20 cellular contexts compared by ENCODE assay signal in genomic region chr11:63543711-63544110, GRCh38. TPM values are rescaled to one million over a fixed set of nuclear protein-coding genes. Genes with fewer than 3 reads are reported as not detected.
"Had no signal": no experiment of that assay in that cellular context is flagged by ENCODE, and none has a peak within 500 bp of the region (broad histone marks: within the 10 kb centered on the region; RNA-seq: fewer than 3 reads in every experiment).

No MANE protein-coding gene starts in this region.

- H3K36me3 ChIP-seq: colonic mucosa, gastrocnemius medialis, neural progenitor cell, pancreas, thoracic aorta had no signal

- H3K9me3 Mint-ChIP-seq: neural progenitor cell; T-helper 2 cell treated with Interferon-gamma antibody and Interleukin-4, amounts not matched to agents 5 μg/mL and 100 μg/mL, for 36 hours had no signal

- H3K4me3 ChIP-seq: colonic mucosa, gastrocnemius medialis, heart right ventricle, left lung, neural progenitor cell, pancreas, stomach, thoracic aorta had no signal

- H3K36me3 Mint-ChIP-seq: neural progenitor cell had no signal

- H3K4me1 ChIP-seq: colonic mucosa, neural progenitor cell, pancreas had no signal

- DNase-seq: activated CD4-positive, alpha-beta T cell treated with anti-CD3 and anti-CD28 coated beads, Interleukin-2, amount 50 U/mL, for 48 hours; activated CD4-positive, CD25-positive, alpha-beta regulatory T cell treated with anti-CD3 and anti-CD28 coated beads, Interleukin-2, amount 50 U/mL, for 72 hours; activated CD8-positive, alpha-beta memory T cell treated with anti-CD3 and anti-CD28 coated beads, Interleukin-2, amount 10 ng/mL, durations not matched to agents 7 days and 5 days; colonic mucosa; gastrocnemius medialis; heart right ventricle; islet precursor cell; left lung; mesenchymal stem cell; stimulated activated CD4-positive, alpha-beta T cell treated with anti-CD3 and anti-CD28 coated beads, Interleukin-4, amount 100 ng/mL, for 1 hour; stimulated activated CD8-positive, alpha-beta memory T cell treated with anti-CD3 and anti-CD28 coated beads, Interleukin-4, amount 100 ng/mL, for 48 hours; stomach had no signal

- H2AFZ ChIP-seq: neural progenitor cell had no signal

- H3K27ac ChIP-seq: colonic mucosa, gastrocnemius medialis, heart right ventricle, left lung, neural progenitor cell, pancreas, stomach, thoracic aorta had no signal

- ATAC-seq: activated CD8-positive, alpha-beta memory T cell treated with anti-CD3 and anti-CD28 coated beads, Interleukin-2, amount 10 ng/mL, durations not matched to agents 7 days and 5 days; gastrocnemius medialis; heart right ventricle; left lung; pancreas had no signal

- H3K4me2 ChIP-seq: neural progenitor cell had no signal

- H3K27ac Mint-ChIP-seq: activated CD8-positive, alpha-beta memory T cell treated with anti-CD3 and anti-CD28 coated beads, Interleukin-2, amount 10 ng/mL, durations not matched to agents 7 days and 5 days; neural progenitor cell; T-helper 2 cell treated with Interferon-gamma antibody and Interleukin-4, amounts not matched to agents 5 μg/mL and 100 μg/mL, for 36 hours had no signal

- H3K4me1 Mint-ChIP-seq: neural progenitor cell had no signal

- FAIRE-seq: endothelial cell of umbilical vein, pancreas had no signal

- H3K27me3 ChIP-seq: colonic mucosa, gastrocnemius medialis, heart right ventricle, left lung, neural progenitor cell, pancreas, stomach had no signal

- H3K9ac ChIP-seq: neural progenitor cell had no signal

- H3K27me3 Mint-ChIP-seq: activated CD8-positive, alpha-beta memory T cell treated with anti-CD3 and anti-CD28 coated beads, Interleukin-2, amount 10 ng/mL, durations not matched to agents 7 days and 5 days had no signal

- H3K9me3 ChIP-seq: colonic mucosa, gastrocnemius medialis, heart right ventricle, left lung, pancreas, stomach, thoracic aorta had no signal

- H3K4me3 Mint-ChIP-seq: activated CD8-positive, alpha-beta memory T cell treated with anti-CD3 and anti-CD28 coated beads, Interleukin-2, amount 10 ng/mL, durations not matched to agents 7 days and 5 days; neural progenitor cell; T-helper 2 cell treated with Interferon-gamma antibody and Interleukin-4, amounts not matched to agents 5 μg/mL and 100 μg/mL, for 36 hours had no signal

RNA-seq across cellular contexts. Expression of gene PLAAT2, which starts 19.5 kb away (rescaled TPM):
- total RNA-seq: cardiac septum, endothelial cell of umbilical vein, fibroblast of lung, gastrocnemius medialis, pancreas, thoracic aorta, urinary bladder had no signal
- polyA plus RNA-seq: fibroblast of lung, heart right ventricle, urinary bladder had no signal

RNA-seq across cellular contexts. Expression of gene LGALS12, which starts 37.8 kb away (rescaled TPM):
- total RNA-seq: endothelial cell of umbilical vein, fibroblast of lung had no signal
- polyA plus RNA-seq: endothelial cell of umbilical vein, fibroblast of lung had no signal

RNA-seq across cellular contexts. Expression of gene PLAAT5, which starts 52.7 kb away (rescaled TPM):
- total RNA-seq: endothelial cell of umbilical vein had no signal
- polyA plus RNA-seq: endothelial cell of umbilical vein had no signal
